1 cellular context compared by ENCODE assay signal in genomic region chr1:17031436-17031835, GRCh38.
TF ChIP-seq lines count a peak whose summit lies in the region.

No MANE protein-coding gene starts in this region.

TF ChIP-seq in SK-N-SH, 30 proteins besides CTCF, POLR2A, EP300 and RAD21:
- no peak for TF ChIP-seq ZBTB33 (IDR thresholded peaks at IDR 0.05; ENCODE audit: borderline replicate concordance, low read depth)
- TF ChIP-seq REST (IDR thresholded peaks at IDR 0.05; ENCODE audit: low read depth, low read length): no peak
- no peak for TF ChIP-seq EZH2phosphoT487 (IDR thresholded peaks at IDR 0.05; ENCODE audit: borderline replicate concordance, low read depth)
- no peak for TF ChIP-seq FOXM1 (IDR thresholded peaks at IDR 0.05; ENCODE audit: low read depth)
- no peak for TF ChIP-seq POLR2AphosphoS5 (IDR thresholded peaks at IDR 0.05; ENCODE audit: low read depth, low read length)
- no peak for TF ChIP-seq TAF1 (IDR thresholded peaks at IDR 0.05; ENCODE audit: borderline replicate concordance, low read depth, low read length)
- no peak for TF ChIP-seq GABPA (IDR thresholded peaks at IDR 0.05; ENCODE audit: low read depth)
- no peak for TF ChIP-seq MEF2A (IDR thresholded peaks at IDR 0.05; ENCODE audit: borderline replicate concordance, low read depth)
- no peak for TF ChIP-seq MAX (IDR thresholded peaks at IDR 0.05; ENCODE audit: low read depth)
- TF ChIP-seq FOXJ3 (CRISPR knock-in tag; IDR thresholded peaks at IDR 0.05): peak; percentile 67; the same call in 1 of the 2 replicates
- peak; percentile 44 for TF ChIP-seq TCF12 (IDR thresholded peaks at IDR 0.05)
- no peak for TF ChIP-seq SIN3A (IDR thresholded peaks at IDR 0.05; ENCODE audit: borderline replicate concordance, low read depth, low read length)
- TF ChIP-seq NFIC (IDR thresholded peaks at IDR 0.05; ENCODE audit: borderline replicate concordance): no peak
- TF ChIP-seq NRF1 (IDR thresholded peaks at IDR 0.05; ENCODE audit: low read depth, low read length): no peak
- TF ChIP-seq RXRA (IDR thresholded peaks at IDR 0.05; ENCODE audit: borderline replicate concordance, low read depth): no peak
- peak; percentile 79 for TF ChIP-seq CHD2 (IDR thresholded peaks at IDR 0.05; ENCODE audit: low read length, partially characterized antibody)
- peak; percentile 93 for TF ChIP-seq RCOR1 (IDR thresholded peaks at IDR 0.05; ENCODE audit: low read length)
- TF ChIP-seq FOSL2 (IDR thresholded peaks at IDR 0.05; ENCODE audit: borderline replicate concordance, low read depth): no peak
- no peak for TF ChIP-seq USF2 (IDR thresholded peaks at IDR 0.05; ENCODE audit: borderline replicate concordance, low read depth, low read length)
- peak; percentile 73 for TF ChIP-seq MXI1 (IDR thresholded peaks at IDR 0.05; ENCODE audit: low read depth, low read length)
- peak; percentile 33; the same call in 1 of the 2 replicates for TF ChIP-seq RFX5 (IDR thresholded peaks at IDR 0.05; ENCODE audit: low read length)
- TF ChIP-seq GATA2 (CRISPR knock-in tag; IDR thresholded peaks at IDR 0.05): peak; percentile 95
- TF ChIP-seq SMC3 (IDR thresholded peaks at IDR 0.05; ENCODE audit: low read depth, low read length): no peak
- TF ChIP-seq IRF3 (IDR thresholded peaks at IDR 0.05; ENCODE audit: low read depth, low read length): no peak
- TF ChIP-seq ELF1 (IDR thresholded peaks at IDR 0.05): no peak
- TF ChIP-seq YY1 (IDR thresholded peaks at IDR 0.05; ENCODE audit: low read depth): no peak
- no peak for TF ChIP-seq PBX3 (IDR thresholded peaks at IDR 0.05)
- TF ChIP-seq TEAD4 (IDR thresholded peaks at IDR 0.05; ENCODE audit: borderline replicate concordance, insufficient read depth): no peak
- TF ChIP-seq JUND (IDR thresholded peaks at IDR 0.05): no peak
- TF ChIP-seq USF1 (IDR thresholded peaks at IDR 0.05; ENCODE audit: borderline replicate concordance, low read depth): no peak
